In genomic region chr1:46816930-46817329, GRCh38 we compare ENCODE assay signal across 21 cellular contexts. TPM values are rescaled to one million over a fixed set of nuclear protein-coding genes. Genes with fewer than 3 reads are reported as not detected.
"Had no signal": no experiment of that assay in that cellular context is flagged by ENCODE, and none has a peak within 500 bp of the region (broad histone marks: within the 10 kb centered on the region; RNA-seq: fewer than 3 reads in every experiment).

No MANE protein-coding gene starts in this region.

- H3K9me3 ChIP-seq: MG63, SJSA1 had no signal

- H3K4me1 ChIP-seq: SJSA1 had no signal

- H3K4me3 ChIP-seq: MG63, SJSA1, SK-N-MC had no signal

- DNase-seq: KBM-7, MG63, NCI-H1092, NCI-H1105 treated with DMSO at 0.1 percent for 48 hours, NCI-H1417 treated with DMSO at 0.1 percent for 48 hours, NCI-H146, NCI-H187, NCI-H2029, NCI-H2081 treated with DMSO at 0.1 percent for 48 hours, NCI-H2171, NCI-H226, NCI-H446, NCI-H510A, NCI-H524 treated with DMSO at 0.1 percent for 48 hours, NCI-H69, NCI-H774, Right ventricle myocardium superior, RPMI8226, SIG-M5 had no signal

- H3K27ac ChIP-seq: SJSA1, SK-N-MC had no signal

- H3K36me3 ChIP-seq: MG63, SJSA1 had no signal

- H3K27me3 ChIP-seq: MG63, SJSA1 had no signal

RNA-seq across cellular contexts. Expression of gene CYP4B1, which starts 18.1 kb away (rescaled TPM):
- total RNA-seq: SJSA1 had no signal
